ENCODE assay signal across 32 cellular contexts in the genomic region with DNA sequence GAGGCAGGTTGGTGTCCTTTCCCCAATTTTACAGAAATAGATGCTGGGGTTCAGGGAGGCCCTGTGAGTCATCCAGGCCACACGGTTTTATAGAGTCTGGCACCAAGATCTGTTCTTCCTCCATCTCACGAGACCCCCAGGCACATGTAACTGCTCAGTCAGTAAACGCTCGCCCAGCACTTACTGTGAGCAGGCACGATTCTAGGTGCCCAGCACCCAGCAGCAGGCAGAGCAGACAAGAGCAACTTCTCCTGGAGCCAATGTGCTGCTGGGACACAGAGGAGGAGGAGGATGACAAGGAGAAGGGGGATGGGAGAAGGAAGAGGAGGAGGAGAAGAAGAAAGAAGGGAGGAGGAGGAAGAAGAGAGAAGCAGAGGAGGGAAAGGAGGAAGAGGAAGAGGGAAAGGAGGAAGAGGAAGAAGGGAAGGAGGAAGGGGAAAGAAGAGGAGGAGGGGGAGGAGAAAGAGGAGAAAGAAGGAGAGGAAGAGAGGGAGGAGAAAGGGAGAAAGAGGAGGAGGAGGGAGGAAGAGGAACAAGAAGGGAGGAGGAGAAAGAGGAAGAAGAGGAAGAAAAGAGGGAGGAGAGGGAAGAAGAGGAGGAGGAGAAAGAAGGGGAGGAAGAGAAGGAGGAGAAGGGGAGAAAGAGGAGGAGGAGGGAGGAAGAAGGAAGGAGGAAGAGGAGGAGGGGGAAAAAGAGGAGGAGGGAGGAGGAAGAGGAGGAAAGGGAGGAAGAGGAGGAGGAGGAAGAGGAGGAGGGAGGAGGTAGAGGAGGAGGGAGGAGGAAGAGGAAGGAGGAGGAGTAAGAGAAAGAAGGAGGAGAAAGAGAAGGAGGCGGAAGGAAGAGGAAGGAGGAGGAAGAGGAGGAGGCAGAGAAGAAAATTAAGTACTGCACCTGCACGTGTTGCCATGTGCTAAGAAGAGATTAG.
DNase-seq lines count a peak whose midpoint lies in the region; ATAC-seq lines count a peak whose summit lies in the region.
"Had no signal": no experiment of that assay in that cellular context is flagged by ENCODE, and none has a peak within 500 bp of the region (broad histone marks: within the 10 kb centered on the region; RNA-seq: fewer than 3 reads in every experiment).

No MANE protein-coding gene starts in this region.

- H3K36me3 ChIP-seq in neuronal stem cell (replicated peaks in 1 of 2; ENCODE audit: control insufficient read depth in 2 of 2, insufficient read depth in 2 of 2, low read length in 2 of 2) = no peaks in the 10 kb centered on the region
- H3K36me3 ChIP-seq in CD8-positive, alpha-beta memory T cell (ENCODE audit: insufficient read depth, low read length) = no peaks in the 10 kb centered on the region
- H3K36me3 ChIP-seq: breast epithelium, colonic mucosa had no signal

- H3K4me3 Mint-ChIP-seq in activated CD8-positive, alpha-beta memory T cell treated with anti-CD3 and anti-CD28 coated beads, Interleukin-2, amount 10 ng/mL, durations not matched to agents 7 days and 5 days = no peak overlapping the region
- H3K4me3 Mint-ChIP-seq in CD8-positive, alpha-beta memory T cell = no peak overlapping the region
- H3K4me3 Mint-ChIP-seq: activated CD8-positive, alpha-beta T cell treated with anti-CD3 and anti-CD28 coated beads for 36 hours; activated naive CD4-positive, alpha-beta T cell treated with anti-CD3 and anti-CD28 coated beads, Interleukin-2, amount 10 ng/mL, durations not matched to agents 7 days and 5 days; activated T-cell treated with anti-CD3 and anti-CD28 coated beads, Interleukin-2, amount 50 U/mL, for 72 hours; CD4-positive, alpha-beta memory T cell; neural crest cell; stimulated activated memory B cell treated with anti-CD40 and anti-IgM and Interleukin-4, amounts not matched to agents 10 μg/mL and 1 μg/mL and 100 μg/mL, for 72 hours had no signal

- H3K79me1 ChIP-seq in neuronal stem cell (ENCODE audit: low read depth, low read length) = no peaks in the 10 kb centered on the region

- ATAC-seq in activated CD8-positive, alpha-beta memory T cell treated with anti-CD3 and anti-CD28 coated beads, Interleukin-2, amount 10 ng/mL, durations not matched to agents 7 days and 5 days = no peak
- ATAC-seq: activated CD8-positive, alpha-beta T cell treated with anti-CD3 and anti-CD28 coated beads for 36 hours; activated T-cell treated with anti-CD3 and anti-CD28 coated beads, Interleukin-2, amount 50 U/mL, for 72 hours; stimulated activated memory B cell treated with anti-CD40 and anti-IgM and Interleukin-4, amounts not matched to agents 10 μg/mL and 1 μg/mL and 100 μg/mL, for 72 hours had no signal

- H3K4me1 ChIP-seq in neuronal stem cell (ENCODE audit: control insufficient read depth in 2 of 2, insufficient read depth in 1 of 2, low read depth in 1 of 2, low read length in 2 of 2) = peaks cover 0 to 6% of the 10 kb centered on the region in 2 donors
- H3K4me1 ChIP-seq in CD8-positive, alpha-beta memory T cell (ENCODE audit: insufficient read depth, low read length) = no peaks in the 10 kb centered on the region
- H3K4me1 ChIP-seq: breast epithelium, colonic mucosa had no signal

- H3K23ac ChIP-seq in neuronal stem cell (ENCODE audit: low read depth, low read length, poor library complexity) = no peak overlapping the region

- H2BK120ac ChIP-seq in neuronal stem cell (ENCODE audit: low read depth, low read length) = no peak overlapping the region

- POLR2A ChIA-PET in CD8-positive, alpha-beta memory T cell (lab: Charles Lee) = no interaction called here

- no peak overlapping the region for H3K4ac ChIP-seq in neuronal stem cell (ENCODE audit: low read length)

- no CpG with 5 or more reads among the region's 7 CpGs for WGBS in neuronal stem cell (ENCODE audit: extremely low coverage in 2 of 2, insufficient read length in 2 of 2, insufficient replicate concordance in 1 of 2), 2 donors

- H3K18ac ChIP-seq in neuronal stem cell (ENCODE audit: low read length) = peak overlapping the region; percentile 15

- H3K4me2 ChIP-seq in neuronal stem cell (ENCODE audit: insufficient read depth, low read length, poor library complexity, severe bottlenecking) = no peak overlapping the region
- H3K4me2 ChIP-seq: PC-9 had no signal

- no peak overlapping the region for H2BK12ac ChIP-seq in neuronal stem cell (ENCODE audit: low read length)

- peaks cover 0 to 1% of the 10 kb centered on the region in 2 donors for H3K9me3 ChIP-seq in neuronal stem cell (replicated peaks in 1 of 2; ENCODE audit: control insufficient read depth in 2 of 2, insufficient read depth in 1 of 2, low read depth in 1 of 2, low read length in 2 of 2)
- no peaks in the 10 kb centered on the region for H3K9me3 ChIP-seq in CD8-positive, alpha-beta memory T cell (ENCODE audit: low read length)
- H3K9me3 ChIP-seq: breast epithelium, colonic mucosa had no signal

- H3K9ac ChIP-seq in neuronal stem cell (ENCODE audit: low read depth, low read length, poor library complexity) = no peak overlapping the region

- H3K27me3 ChIP-seq in neuronal stem cell (ENCODE audit: control insufficient read depth in 3 of 3, insufficient read depth in 3 of 3, low read depth in 1 of 3, low read length in 3 of 3) = peaks cover 0 to 18% (median 0%) of the 10 kb centered on the region in 3 experiments
- no peaks in the 10 kb centered on the region for H3K27me3 ChIP-seq in CD8-positive, alpha-beta memory T cell (ENCODE audit: insufficient read depth, low read length, poor library complexity, severe bottlenecking)
- H3K27me3 ChIP-seq: colonic mucosa had no signal

- H4K91ac ChIP-seq in neuronal stem cell (ENCODE audit: low read depth, low read length, poor library complexity) = no peak overlapping the region

- H2BK15ac ChIP-seq in neuronal stem cell (ENCODE audit: low read length) = no peak overlapping the region

- no peak overlapping the region for H3K4me3 ChIP-seq in neuronal stem cell (ENCODE audit: low read length in 2 of 2)
- no peak overlapping the region for H3K4me3 ChIP-seq in CD8-positive, alpha-beta memory T cell (ENCODE audit: low read length)
- H3K4me3 ChIP-seq: breast epithelium, colonic mucosa, lung, PC-9 had no signal

- H4K8ac ChIP-seq in neuronal stem cell (ENCODE audit: low read depth, low read length) = no peak overlapping the region

- H3K9me3 Mint-ChIP-seq in activated CD8-positive, alpha-beta memory T cell treated with anti-CD3 and anti-CD28 coated beads, Interleukin-2, amount 10 ng/mL, durations not matched to agents 7 days and 5 days (ENCODE audit: low read depth) = no peaks in the 10 kb centered on the region
- H3K9me3 Mint-ChIP-seq in CD8-positive, alpha-beta memory T cell = peaks cover 0 to 2% (median 0%) of the 10 kb centered on the region in 5 donors
- H3K9me3 Mint-ChIP-seq: activated CD8-positive, alpha-beta T cell treated with anti-CD3 and anti-CD28 coated beads for 36 hours; activated naive CD4-positive, alpha-beta T cell treated with anti-CD3 and anti-CD28 coated beads, Interleukin-2, amount 10 ng/mL, durations not matched to agents 7 days and 5 days; activated T-cell treated with anti-CD3 and anti-CD28 coated beads, Interleukin-2, amount 50 U/mL, for 72 hours; CD4-positive, alpha-beta memory T cell; neural crest cell had no signal

- H3K14ac ChIP-seq in neuronal stem cell (ENCODE audit: low read length) = no peak overlapping the region

- no peak overlapping the region for H2BK5ac ChIP-seq in neuronal stem cell (ENCODE audit: low read length)

- no peaks in the 10 kb centered on the region for H3K36me3 Mint-ChIP-seq in activated CD8-positive, alpha-beta memory T cell treated with anti-CD3 and anti-CD28 coated beads, Interleukin-2, amount 10 ng/mL, durations not matched to agents 7 days and 5 days
- no peaks in the 10 kb centered on the region for H3K36me3 Mint-ChIP-seq in CD8-positive, alpha-beta memory T cell
- H3K36me3 Mint-ChIP-seq: activated naive CD4-positive, alpha-beta T cell treated with anti-CD3 and anti-CD28 coated beads, Interleukin-2, amount 10 ng/mL, durations not matched to agents 7 days and 5 days; CD4-positive, alpha-beta memory T cell; stimulated activated memory B cell treated with anti-CD40 and anti-IgM and Interleukin-4, amounts not matched to agents 10 μg/mL and 1 μg/mL and 100 μg/mL, for 72 hours had no signal

- H3K4me1 Mint-ChIP-seq in activated CD8-positive, alpha-beta memory T cell treated with anti-CD3 and anti-CD28 coated beads, Interleukin-2, amount 10 ng/mL, durations not matched to agents 7 days and 5 days = no peaks in the 10 kb centered on the region
- H3K4me1 Mint-ChIP-seq in CD8-positive, alpha-beta memory T cell = no peaks in the 10 kb centered on the region
- H3K4me1 Mint-ChIP-seq: activated naive CD4-positive, alpha-beta T cell treated with anti-CD3 and anti-CD28 coated beads, Interleukin-2, amount 10 ng/mL, durations not matched to agents 7 days and 5 days; neural crest cell; stimulated activated memory B cell treated with anti-CD40 and anti-IgM and Interleukin-4, amounts not matched to agents 10 μg/mL and 1 μg/mL and 100 μg/mL, for 72 hours had no signal

- CTCF ChIA-PET in activated CD8-positive, alpha-beta memory T cell treated with anti-CD3 and anti-CD28 coated beads, Interleukin-2, amount 10 ng/mL, durations not matched to agents 7 days and 5 days (lab: Charles Lee) = no interaction called here
- CTCF ChIA-PET in CD8-positive, alpha-beta memory T cell (lab: Charles Lee) = no interaction called here

- peaks cover 16% of the 10 kb centered on the region for H3K27me3 Mint-ChIP-seq in activated CD8-positive, alpha-beta memory T cell treated with anti-CD3 and anti-CD28 coated beads, Interleukin-2, amount 10 ng/mL, durations not matched to agents 7 days and 5 days
- peaks cover 6 to 34% of the 10 kb centered on the region in 2 donors for H3K27me3 Mint-ChIP-seq in CD8-positive, alpha-beta memory T cell

- H3K27ac ChIP-seq in neuronal stem cell (replicated peaks; ENCODE audit: low read length) = no peak overlapping the region
- no peak overlapping the region for H3K27ac ChIP-seq in CD8-positive, alpha-beta memory T cell (ENCODE audit: low read depth, low read length)
- H3K27ac ChIP-seq: colonic mucosa, HL-60, PC-9 had no signal

- no peak overlapping the region for H2AFZ ChIP-seq in neuronal stem cell (ENCODE audit: low read length)
- H2AFZ ChIP-seq: PC-9 had no signal

- no peak overlapping the region for H3K27ac Mint-ChIP-seq in activated CD8-positive, alpha-beta memory T cell treated with anti-CD3 and anti-CD28 coated beads, Interleukin-2, amount 10 ng/mL, durations not matched to agents 7 days and 5 days
- peak overlapping the region in 1 of 8 donors; percentile 2 for H3K27ac Mint-ChIP-seq in CD8-positive, alpha-beta memory T cell
- H3K27ac Mint-ChIP-seq: activated CD8-positive, alpha-beta T cell treated with anti-CD3 and anti-CD28 coated beads for 36 hours; activated naive CD4-positive, alpha-beta T cell treated with anti-CD3 and anti-CD28 coated beads, Interleukin-2, amount 10 ng/mL, durations not matched to agents 7 days and 5 days; activated T-cell treated with anti-CD3 and anti-CD28 coated beads, Interleukin-2, amount 50 U/mL, for 72 hours; stimulated activated memory B cell treated with anti-CD40 and anti-IgM and Interleukin-4, amounts not matched to agents 10 μg/mL and 1 μg/mL and 100 μg/mL, for 72 hours had no signal

- no peak overlapping the region for H2AK5ac ChIP-seq in neuronal stem cell (ENCODE audit: low read depth, low read length)

- DNase-seq in activated T-cell treated with anti-CD3 and anti-CD28 coated beads, Interleukin-2, amount 50 U/mL, for 1 hour = peak; percentile 6
- DNase-seq in activated T-cell treated with anti-CD3 and anti-CD28 coated beads for 4 hours = no peak
- peak; percentile 10 for DNase-seq in EH (ENCODE audit: low read depth)
- DNase-seq in activated CD8-positive, alpha-beta memory T cell treated with anti-CD3 and anti-CD28 coated beads, Interleukin-2, amount 10 ng/mL, durations not matched to agents 7 days and 5 days = peak; percentile 21
- no peak for DNase-seq in neuronal stem cell (ENCODE audit: low spot score)
- no peak for DNase-seq in stimulated activated CD8-positive, alpha-beta memory T cell treated with anti-CD3 and anti-CD28 coated beads, Interleukin-4, amount 100 ng/mL, for 48 hours
- DNase-seq in activated CD4-positive, alpha-beta T cell treated with anti-CD3 and anti-CD28 coated beads for 1 hour = no peak
- no peak for DNase-seq in CD8-positive, alpha-beta memory T cell
- DNase-seq: 8988T; activated CD4-positive, CD25-positive, alpha-beta regulatory T cell; activated CD8-positive, alpha-beta T cell treated with anti-CD3 and anti-CD28 coated beads for 36 hours; activated naive CD4-positive, alpha-beta T cell treated with anti-CD3 and anti-CD28 coated beads, Interleukin-2, amount 10 ng/mL, durations not matched to agents 7 days and 5 days; activated T-cell treated with anti-CD3 and anti-CD28 coated beads, Interleukin-2, amount 50 U/mL, for 72 hours; amygdala; CD4-positive, alpha-beta memory T cell; colonic mucosa; DMS 273 treated with DMSO at 0.1 percent for 48 hours; effector memory CD4-positive, alpha-beta T cell; erythroblast; Kasumi-1; kidney glomerular epithelial cell; NCI-H1694 treated with DMSO at 0.1 percent for 48 hours; NCI-H2171 treated with DMSO at 0.1 percent for 48 hours; NCI-H524 treated with DMSO at 0.1 percent for 48 hours; NK-92 treated with Interleukin-12 subunit alpha and Interleukin-12 subunit beta, amount 100 ng/mL, for 24 hours; PC-9; stimulated activated CD4-positive, alpha-beta T cell treated with anti-CD3 and anti-CD28 coated beads, Interleukin-4, amount 100 ng/mL, for 24 hours had no signal

Comparison
In these comparisons a context has a peak if more than half of its experiments do, and no peak if none do; other contexts are left out.
1. DNase-seq: peak in activated T-cell treated with anti-CD3 and anti-CD28 coated beads, Interleukin-2, amount 50 U/mL, for 1 hour (single experiment), EH (single experiment) and activated CD8-positive, alpha-beta memory T cell treated with anti-CD3 and anti-CD28 coated beads, Interleukin-2, amount 10 ng/mL, durations not matched to agents 7 days and 5 days (single experiment); none in activated T-cell treated with anti-CD3 and anti-CD28 coated beads for 4 hours (single experiment), neuronal stem cell (single experiment), stimulated activated CD8-positive, alpha-beta memory T cell treated with anti-CD3 and anti-CD28 coated beads, Interleukin-4, amount 100 ng/mL, for 48 hours (single experiment), activated CD4-positive, alpha-beta T cell treated with anti-CD3 and anti-CD28 coated beads for 1 hour (single experiment) and CD8-positive, alpha-beta memory T cell (0 of 5).